ENCODE assay signal across 8 cellular contexts in genomic region chr4:87026795-87027495, GRCh38.
A peak's percentile ranks its signal among the peaks of the same experiment; 100 is the strongest.
DNase-seq lines count a peak whose midpoint lies in the region; ATAC-seq and TF ChIP-seq lines count a peak whose summit lies in the region.

No MANE protein-coding gene starts in this region.

- H3K27ac ChIP-seq in left ventricle myocardium inferior (replicated peaks): peak overlapping the region; percentile 92

- no peaks in the 10 kb centered on the region for H3K27me3 ChIP-seq in left ventricle myocardium inferior (ENCODE audit: low read depth)

- peaks cover 98% of the 10 kb centered on the region for H3K4me1 ChIP-seq in left ventricle myocardium inferior

- ATAC-seq in GM21447 (IDR thresholded peaks at IDR 0.05; ENCODE audit: unreplicated experiment): peak; percentile 80
- ATAC-seq in HG03558 (IDR thresholded peaks at IDR 0.05; ENCODE audit: extremely low read depth, unreplicated experiment): peak; percentile 76

- intact Hi-C loops in left ventricle myocardium inferior (cut with micrococcal nuclease): no loop called here

- H3K4me3 ChIP-seq in left ventricle myocardium inferior: peak overlapping the region; percentile 15

- H3K9me3 ChIP-seq in left ventricle myocardium inferior (replicated peaks): no peaks in the 10 kb centered on the region

- DNase-seq in GF-D8 (lab: John Stamatoyannopoulos, UW) (peak; percentile 77), left ventricle myocardium inferior (no peak), A172 (ENCODE audit: low spot score) (no peak), COLO829 (ENCODE audit: low spot score) (no peak), NCI-H345 (lab: John Stamatoyannopoulos, UW) (no peak)
- no peak for DNase-seq in stimulated activated naive CD4-positive, alpha-beta T cell treated with Interleukin-2 at 50 U/mL for 16 hours (lab: John Stamatoyannopoulos, UW)

- no peak for TF ChIP-seq CTCF in left ventricle myocardium inferior (IDR thresholded peaks at IDR 0.05; ENCODE audit: borderline replicate concordance)

- H3K36me3 ChIP-seq in left ventricle myocardium inferior: no peaks in the 10 kb centered on the region
